Comparison of ENCODE assay signal across 26 cellular contexts in the genomic region with DNA sequence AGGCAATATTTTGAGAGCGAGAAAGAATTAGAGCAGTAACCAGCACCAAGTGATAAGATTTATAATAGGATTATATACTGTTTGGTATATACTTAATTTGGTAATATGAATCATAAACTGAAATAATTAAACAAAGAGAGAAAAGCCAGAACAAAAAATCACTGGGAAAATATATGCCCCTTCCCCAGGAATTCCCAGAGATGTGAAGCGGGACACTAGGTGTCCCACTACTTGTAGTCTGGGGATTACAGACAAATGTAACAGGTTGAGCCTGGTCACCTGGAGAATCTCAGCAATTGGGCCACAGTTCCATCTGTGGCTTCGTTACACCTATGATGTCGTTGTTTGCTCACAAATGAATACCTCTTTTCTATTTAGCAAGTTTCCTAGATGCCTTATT.
DNase-seq lines count a peak whose midpoint lies in the region; ATAC-seq, FAIRE-seq and TF ChIP-seq lines count a peak whose summit lies in the region.
"Had no signal": no experiment of that assay in that cellular context is flagged by ENCODE, and none has a peak within 500 bp of the region (broad histone marks: within the 10 kb centered on the region; RNA-seq: fewer than 3 reads in every experiment).

No MANE protein-coding gene starts in this region.

- intact Hi-C loops in PC-3 (cut with micrococcal nuclease), result no loop called here

- WGBS in endodermal cell (ENCODE audit: insufficient coverage in 1 of 2, insufficient read length in 1 of 2), 2 experiments, result 90 to 100% methylated on average over 1 to 4 of the region's 4 CpGs

- peak overlapping the region; percentile 19; the same call in 1 of the 2 replicates for H2AFZ ChIP-seq in PC-3 (ENCODE audit: low read length)
- H2AFZ ChIP-seq: GM23338 had no signal

- no peaks in the 10 kb centered on the region for H4K20me1 ChIP-seq in PC-3 (ENCODE audit: low read length)
- H4K20me1 ChIP-seq: BLaER1 treated with 17β-estradiol and CSF1 and Interleukin-3, amounts not matched to agents 10 nM and 100 nM had no signal

- no peaks in the 10 kb centered on the region for H3K79me2 ChIP-seq in PC-3 (ENCODE audit: low read length)

- H3K36me3 ChIP-seq in PC-3 (ENCODE audit: low read depth, low read length) (no peaks in the 10 kb centered on the region), endodermal cell (ENCODE audit: control insufficient read depth, insufficient read depth, low read length) (no peaks in the 10 kb centered on the region)
- H3K36me3 ChIP-seq: BLaER1 treated with 17β-estradiol and CSF1 and Interleukin-3, amounts not matched to agents 10 nM and 100 nM; HAP-1 had no signal

- peak; percentile 2 for TF ChIP-seq CTCF in D721Med (IDR thresholded peaks at IDR 0.05; ENCODE audit: insufficient read depth, missing control alignments)
- peak; percentile 24; the same call in 1 of the 2 replicates for TF ChIP-seq CTCF in PC-3 (conservative IDR thresholded peaks at IDR 0.05; ENCODE audit: low read depth, low read length)
- peak; percentile 53 for TF ChIP-seq CTCF in endodermal cell (conservative IDR thresholded peaks at IDR 0.05)
- peak; percentile 11 for TF ChIP-seq CTCF in retinal pigment epithelial cell (conservative IDR thresholded peaks at IDR 0.05; ENCODE audit: low read depth, low read length)

- no peak overlapping the region for H3K4me3 ChIP-seq in PC-3 (ENCODE audit: low read length)
- H3K4me3 ChIP-seq in endodermal cell (ENCODE audit: low read length), result no peak overlapping the region
- H3K4me3 ChIP-seq in retinal pigment epithelial cell (ENCODE audit: low read length), result no peak overlapping the region
- H3K4me3 ChIP-seq: BLaER1 treated with 17β-estradiol and CSF1 and Interleukin-3, amounts not matched to agents 10 nM and 100 nM; GM23338; HAP-1; K562 had no signal

- H3K9me3 ChIP-seq in PC-3 (ENCODE audit: low read length) (no peaks in the 10 kb centered on the region), endodermal cell (ENCODE audit: control insufficient read depth, low read length) (no peaks in the 10 kb centered on the region)
- H3K9me3 ChIP-seq: HAP-1 had no signal

- no peaks in the 10 kb centered on the region for H3K9me2 ChIP-seq in PC-3 (replicated peaks; ENCODE audit: low read length)

- peaks cover 11% of the 10 kb centered on the region for H3F3A ChIP-seq in PC-3 (ENCODE audit: low read length, unreplicated experiment)

- no peaks in the 10 kb centered on the region for H3K27me3 ChIP-seq in PC-3 (ENCODE audit: low read length)
- H3K27me3 ChIP-seq in endodermal cell (ENCODE audit: control insufficient read depth, insufficient read depth, low read length, poor library complexity, severe bottlenecking), result no peaks in the 10 kb centered on the region
- H3K27me3 ChIP-seq: BLaER1 treated with 17β-estradiol and CSF1 and Interleukin-3, amounts not matched to agents 10 nM and 100 nM had no signal

- peaks cover 6% of the 10 kb centered on the region for H3K9me3 Mint-ChIP-seq in endodermal cell
- H3K9me3 Mint-ChIP-seq in activated CD4-positive, alpha-beta T cell treated with anti-CD3 and anti-CD28 coated beads, Interleukin-2, amount 10 ng/mL, durations not matched to agents 7 days and 5 days, result no peaks in the 10 kb centered on the region
- H3K9me3 Mint-ChIP-seq: CD4-positive, alpha-beta T cell had no signal

- H3K4me3 Mint-ChIP-seq in endodermal cell, result no peak overlapping the region
- no peak overlapping the region for H3K4me3 Mint-ChIP-seq in activated CD4-positive, alpha-beta T cell treated with anti-CD3 and anti-CD28 coated beads, Interleukin-2, amount 10 ng/mL, durations not matched to agents 7 days and 5 days
- H3K4me3 Mint-ChIP-seq: CD4-positive, alpha-beta T cell; GM23338 had no signal

- H3K36me3 Mint-ChIP-seq in endodermal cell (ENCODE audit: low read depth), result no peaks in the 10 kb centered on the region
- H3K36me3 Mint-ChIP-seq in activated CD4-positive, alpha-beta T cell treated with anti-CD3 and anti-CD28 coated beads, Interleukin-2, amount 10 ng/mL, durations not matched to agents 7 days and 5 days (ENCODE audit: low read depth), result no peaks in the 10 kb centered on the region

- CTCF ChIA-PET in PC-3 (lab: Charles Lee), result no interaction called here
- CTCF ChIA-PET in activated CD4-positive, alpha-beta T cell treated with anti-CD3 and anti-CD28 coated beads, Interleukin-2, amount 10 ng/mL, durations not matched to agents 7 days and 5 days (lab: Charles Lee), result no interaction called here

- peak; percentile 6; the same call in 1 of the 2 replicates for ATAC-seq in PC-3
- no peak for ATAC-seq in GM18858 (IDR thresholded peaks at IDR 0.05; ENCODE audit: unreplicated experiment)
- ATAC-seq: GM23338, K562 had no signal

- H3K9ac ChIP-seq in PC-3 (ENCODE audit: low read length) (peak overlapping the region; percentile 27), endodermal cell (ENCODE audit: extremely low read depth, low read length, poor library complexity, severe bottlenecking) (no peak overlapping the region)
- H3K9ac ChIP-seq: BLaER1 treated with 17β-estradiol and CSF1 and Interleukin-3, amounts not matched to agents 10 nM and 100 nM had no signal

- peaks cover 15% of the 10 kb centered on the region for H3K4me1 Mint-ChIP-seq in endodermal cell
- H3K4me1 Mint-ChIP-seq in activated CD4-positive, alpha-beta T cell treated with anti-CD3 and anti-CD28 coated beads, Interleukin-2, amount 10 ng/mL, durations not matched to agents 7 days and 5 days, result no peaks in the 10 kb centered on the region

- POLR2A ChIA-PET in PC-3 (lab: Charles Lee; ENCODE audit: unreplicated experiment), result no interaction called here
- POLR2A ChIA-PET in activated CD4-positive, alpha-beta T cell treated with anti-CD3 and anti-CD28 coated beads, Interleukin-2, amount 10 ng/mL, durations not matched to agents 7 days and 5 days (lab: Charles Lee), result no interaction called here

- no peak for DNase-seq in D721Med (ENCODE audit: insufficient read length, low spot score)
- peak; percentile 44 for DNase-seq in PC-3
- no peak for DNase-seq in endodermal cell
- no peak for DNase-seq in retinal pigment epithelial cell (ENCODE audit: low read depth)
- no peak for DNase-seq in UCSD-AML1 (lab: John Stamatoyannopoulos, UW; ENCODE audit: unreplicated experiment)
- DNase-seq in activated CD4-positive, alpha-beta T cell treated with anti-CD3 and anti-CD28 coated beads, Interleukin-2, amount 10 ng/mL, durations not matched to agents 7 days and 5 days, result no peak
- DNase-seq: AML-193; CD4-positive, alpha-beta T cell; DMS53; Kasumi-1; MV-4-11; NCI-H1105; NCI-H1436 treated with DMSO at 0.1 percent for 48 hours; NCI-H187 treated with DMSO at 0.1 percent for 48 hours; NCI-H2107; NCI-H524; NCI-H774; RPMI8226; SHP77 had no signal

- peak overlapping the region; percentile 40 for H3K4me2 ChIP-seq in PC-3 (ENCODE audit: low read length)
- H3K4me2 ChIP-seq: BLaER1 treated with 17β-estradiol and CSF1 and Interleukin-3, amounts not matched to agents 10 nM and 100 nM; GM23338 had no signal

- H3K27ac ChIP-seq in PC-3 (ENCODE audit: low read length) (peak overlapping the region; percentile 90), endodermal cell (ENCODE audit: low read depth, low read length) (no peak overlapping the region)
- H3K27ac ChIP-seq: BLaER1 treated with 17β-estradiol and CSF1 and Interleukin-3, amounts not matched to agents 10 nM and 100 nM had no signal

- no peak overlapping the region for H3K27ac Mint-ChIP-seq in endodermal cell
- H3K27ac Mint-ChIP-seq in activated CD4-positive, alpha-beta T cell treated with anti-CD3 and anti-CD28 coated beads, Interleukin-2, amount 10 ng/mL, durations not matched to agents 7 days and 5 days, result no peak overlapping the region
- H3K27ac Mint-ChIP-seq: CD4-positive, alpha-beta T cell; GM23338 had no signal

- H3K4me1 ChIP-seq in PC-3 (ENCODE audit: insufficient read depth, low read length) (peaks cover 43% of the 10 kb centered on the region), endodermal cell (ENCODE audit: control insufficient read depth, insufficient read depth, low read length) (no peaks in the 10 kb centered on the region)
- H3K4me1 ChIP-seq: HAP-1 had no signal

- FAIRE-seq in D721Med (lab: Jason Lieb, UNC), result no peak
- FAIRE-seq: A204.1, GM18507, K562 had no signal

- H3K27me3 Mint-ChIP-seq in endodermal cell (ENCODE audit: insufficient read depth), result no peaks in the 10 kb centered on the region
- H3K27me3 Mint-ChIP-seq in activated CD4-positive, alpha-beta T cell treated with anti-CD3 and anti-CD28 coated beads, Interleukin-2, amount 10 ng/mL, durations not matched to agents 7 days and 5 days, result no peaks in the 10 kb centered on the region

- no TSS peak for BruUV-seq in PC-3 (replicated peaks; lab: Mats Ljungman, UMichigan)

Comparison
In these comparisons a context has a peak if more than half of its experiments do, and no peak if none do; other contexts are left out.
1. CTCF ChIP-seq: peak in every context shown above with its lines; median percentile 53 in endodermal cell; 24 in PC-3; 11 in retinal pigment epithelial cell; 2 in D721Med.